Comparison of ENCODE assay signal across 8 cellular contexts in the genomic region with DNA sequence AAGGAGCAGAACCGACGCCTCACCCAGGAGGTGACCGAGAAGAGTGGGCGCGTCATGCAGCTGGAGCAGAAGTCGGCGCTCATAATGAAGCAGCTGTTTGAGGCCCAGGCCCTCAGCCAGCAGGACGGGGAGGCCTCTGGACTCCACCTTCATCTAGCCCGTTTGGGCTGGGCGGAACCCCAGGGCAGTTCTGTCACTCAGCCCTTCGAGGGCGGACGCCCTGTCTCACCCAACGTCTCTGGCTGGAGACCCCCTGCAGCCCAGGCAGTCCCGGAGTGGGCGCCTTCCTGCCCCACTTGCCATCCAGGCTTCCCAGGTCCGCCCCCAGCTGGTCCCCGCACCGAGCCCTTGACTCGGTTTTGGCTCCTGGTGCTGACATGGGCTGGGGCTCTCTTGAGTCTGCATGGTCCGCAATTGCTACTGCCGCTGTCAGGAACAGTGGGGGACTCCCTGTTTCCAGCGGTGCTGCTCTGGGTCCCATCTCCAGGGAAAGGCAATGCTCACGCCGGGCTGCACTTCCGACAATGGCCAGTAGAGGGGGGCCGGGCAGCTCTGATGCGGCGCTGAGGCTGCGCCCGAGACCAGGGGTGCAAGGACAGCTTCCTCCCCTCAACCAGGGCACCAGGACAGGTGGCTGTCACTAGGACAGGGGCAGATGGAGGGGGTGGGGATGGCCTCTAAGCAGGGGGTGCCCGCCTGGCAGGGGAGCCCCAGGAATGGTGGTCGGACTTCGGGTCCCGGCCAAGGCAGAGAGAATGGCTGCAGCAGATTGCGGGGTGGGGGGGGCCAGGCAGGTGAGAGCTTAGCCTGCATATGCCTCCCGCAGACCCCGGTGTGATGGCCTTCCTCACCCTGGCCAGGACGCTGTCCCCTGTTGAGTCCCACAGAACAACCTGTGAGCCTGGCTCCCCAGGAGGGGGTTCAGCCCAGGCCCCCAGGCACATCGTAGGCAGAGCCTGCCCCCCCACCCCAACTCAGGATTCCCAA.
DNase-seq lines count a peak whose midpoint lies in the region; ATAC-seq and TF ChIP-seq lines count a peak whose summit lies in the region.

No MANE protein-coding gene starts in this region.

- H3K27me3 ChIP-seq in foreskin keratinocyte: no peaks in the 10 kb centered on the region
- no peaks in the 10 kb centered on the region for H3K27me3 ChIP-seq in thoracic aorta (replicated peaks; ENCODE audit: insufficient read depth)

- H3K36me3 ChIP-seq in thoracic aorta: peaks cover 11% of the 10 kb centered on the region

- H3K27ac ChIP-seq in foreskin keratinocyte (no peak overlapping the region), thoracic aorta (no peak overlapping the region)

- TF ChIP-seq CTCF in GM10266 (IDR thresholded peaks at IDR 0.05; ENCODE audit: control insufficient read depth, insufficient read depth, low read depth, missing control alignments) (peak; percentile 97), foreskin keratinocyte (conservative IDR thresholded peaks at IDR 0.05) (peak; percentile 92), thoracic aorta (IDR thresholded peaks at IDR 0.05) (peak; percentile 99)

- ATAC-seq in HG02981 (IDR thresholded peaks at IDR 0.05; ENCODE audit: unreplicated experiment) (peak; percentile 50), foreskin keratinocyte (peak; percentile 80), thoracic aorta (ENCODE audit: insufficient number of reproducible peaks, low FRiP score, low read depth) (peak; percentile 42), GM21367 (IDR thresholded peaks at IDR 0.05; ENCODE audit: unreplicated experiment) (no peak)

- peak overlapping the region; percentile 50 for H3K4me3 ChIP-seq in thoracic aorta

- H3K4me1 ChIP-seq in foreskin keratinocyte (peaks cover 3% of the 10 kb centered on the region), thoracic aorta (ENCODE audit: control insufficient read depth in 1 of 2, low read depth in 2 of 2) (peaks cover 0 to 11% of the 10 kb centered on the region in 2 donors)

- H3K9me3 ChIP-seq in thoracic aorta: no peaks in the 10 kb centered on the region

- peak; percentile 87 for DNase-seq in GM10266 (ENCODE audit: extremely low spot score)
- peak; percentile 34 for DNase-seq in RPMI7951 (ENCODE audit: low read depth)
- DNase-seq in activated T-helper 9 cell treated with anti-CD3 and anti-CD28 coated beads, Interleukin-2, amount 50 U/mL, for 16 hours (ENCODE audit: low read depth): peak; percentile 51
- DNase-seq in foreskin keratinocyte: no peak
- DNase-seq in occipital lobe (lab: John Stamatoyannopoulos, UW): peak; percentile 58
- no peak for DNase-seq in thoracic aorta (ENCODE audit: low spot score)

Comparison
In these comparisons a context has a peak if more than half of its experiments do, and no peak if none do; other contexts are left out.
1. DNase-seq: peak in GM10266 (single experiment), RPMI7951 (single experiment), activated T-helper 9 cell treated with anti-CD3 and anti-CD28 coated beads, Interleukin-2, amount 50 U/mL, for 16 hours (single experiment) and occipital lobe (single experiment); none in foreskin keratinocyte (0 of 2) and thoracic aorta (single experiment).
2. Peak in every context shown above with its lines, with median percentiles within 50 percentile points of each other: CTCF ChIP-seq.